Comparison of ENCODE assay signal across 1 cellular context in genomic region chr1:176897350-176898236, GRCh38.
TF ChIP-seq lines count a peak whose summit lies in the region.

No MANE protein-coding gene starts in this region.

TF ChIP-seq in SK-N-SH treated with all-trans-retinoic acid at 6 μM for 48 hours, 23 proteins besides CTCF, POLR2A, EP300 and RAD21 (continued from another document):
- TF ChIP-seq TCF4 (CRISPR knock-in tag; IDR thresholded peaks at IDR 0.05; ENCODE audit: borderline replicate concordance), result no peak
